ENCODE assay signal across 1 cellular context in the genomic region with DNA sequence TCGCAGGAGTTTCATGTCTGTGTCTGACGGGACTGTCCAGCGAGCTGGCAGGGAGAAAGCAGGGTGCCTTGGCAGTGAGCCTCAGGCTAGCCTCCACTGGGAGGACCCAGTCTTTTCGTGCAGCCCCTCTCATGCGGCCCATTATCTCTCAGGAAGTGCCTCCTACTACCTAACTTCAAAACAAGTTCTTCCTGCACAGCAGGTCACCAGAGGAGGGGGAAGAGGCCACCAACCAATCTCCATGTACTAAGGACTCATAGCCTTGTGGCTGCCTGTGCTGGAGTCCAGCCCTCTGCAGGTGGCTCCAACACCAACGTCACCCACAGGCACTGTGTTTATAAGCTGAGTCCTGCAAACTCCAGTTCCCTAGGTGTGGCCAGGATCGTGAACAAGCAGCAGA.
TF ChIP-seq lines count a peak whose summit lies in the region.

No MANE protein-coding gene starts in this region.

TF ChIP-seq in HepG2, 621 proteins besides CTCF, POLR2A, EP300 and RAD21 (continued from another document):
- no peak for TF ChIP-seq PLRG1 (conservative IDR thresholded peaks at IDR 0.05)
- no peak for TF ChIP-seq ZFP1 (CRISPR knock-in tag; IDR thresholded peaks at IDR 0.05)
- TF ChIP-seq SALL1 (CRISPR knock-in tag; IDR thresholded peaks at IDR 0.05): no peak
- TF ChIP-seq, protein P1, sequence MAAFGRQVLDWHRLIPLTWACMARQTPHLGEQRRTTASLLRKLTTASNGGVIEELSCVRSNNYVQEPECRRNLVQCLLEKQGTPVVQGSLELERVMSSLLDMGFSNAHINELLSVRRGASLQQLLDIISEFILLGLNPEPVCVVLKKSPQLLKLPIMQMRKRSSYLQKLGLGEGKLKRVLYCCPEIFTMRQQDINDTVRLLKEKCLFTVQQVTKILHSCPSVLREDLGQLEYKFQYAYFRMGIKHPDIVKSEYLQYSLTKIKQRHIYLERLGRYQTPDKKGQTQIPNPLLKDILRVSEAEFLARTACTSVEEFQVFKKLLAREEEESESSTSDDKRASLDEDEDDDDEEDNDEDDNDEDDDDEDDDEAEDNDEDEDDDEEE (CRISPR knock-in tag; IDR thresholded peaks at IDR 0.05): no peak
- no peak for TF ChIP-seq ISL2 (CRISPR knock-in tag; IDR thresholded peaks at IDR 0.05)
- no peak for TF ChIP-seq IKZF1 (IDR thresholded peaks at IDR 0.05)
- no peak for TF ChIP-seq MYNN (CRISPR knock-in tag; IDR thresholded peaks at IDR 0.05; ENCODE audit: low read depth)
- TF ChIP-seq CBX1 (IDR thresholded peaks at IDR 0.05; ENCODE audit: low read depth): no peak
- TF ChIP-seq, protein P2, sequence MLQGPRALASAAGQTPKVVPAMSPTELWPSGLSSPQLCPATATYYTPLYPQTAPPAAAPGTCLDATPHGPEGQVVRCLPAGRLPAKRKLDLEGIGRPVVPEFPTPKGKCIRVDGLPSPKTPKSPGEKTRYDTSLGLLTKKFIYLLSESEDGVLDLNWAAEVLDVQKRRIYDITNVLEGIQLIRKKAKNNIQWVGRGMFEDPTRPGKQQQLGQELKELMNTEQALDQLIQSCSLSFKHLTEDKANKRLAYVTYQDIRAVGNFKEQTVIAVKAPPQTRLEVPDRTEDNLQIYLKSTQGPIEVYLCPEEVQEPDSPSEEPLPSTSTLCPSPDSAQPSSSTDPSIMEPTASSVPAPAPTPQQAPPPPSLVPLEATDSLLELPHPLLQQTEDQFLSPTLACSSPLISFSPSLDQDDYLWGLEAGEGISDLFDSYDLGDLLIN (CRISPR knock-in tag; IDR thresholded peaks at IDR 0.05; ENCODE audit: borderline replicate concordance): no peak
- TF ChIP-seq NR2F6 (IDR thresholded peaks at IDR 0.05): no peak
- no peak for TF ChIP-seq NR2F6 (CRISPR knock-in tag; IDR thresholded peaks at IDR 0.05)
- TF ChIP-seq ZKSCAN5 (CRISPR knock-in tag; IDR thresholded peaks at IDR 0.05): no peak
- TF ChIP-seq BORCS8-MEF2B (CRISPR knock-in tag; IDR thresholded peaks at IDR 0.05): no peak
- no peak for TF ChIP-seq ELF1 (CRISPR knock-in tag; IDR thresholded peaks at IDR 0.05)
TF ChIP-seq in HepG2: peak in this region for 0.
